Comparison of ENCODE assay signal across 23 cellular contexts in the genomic region with DNA sequence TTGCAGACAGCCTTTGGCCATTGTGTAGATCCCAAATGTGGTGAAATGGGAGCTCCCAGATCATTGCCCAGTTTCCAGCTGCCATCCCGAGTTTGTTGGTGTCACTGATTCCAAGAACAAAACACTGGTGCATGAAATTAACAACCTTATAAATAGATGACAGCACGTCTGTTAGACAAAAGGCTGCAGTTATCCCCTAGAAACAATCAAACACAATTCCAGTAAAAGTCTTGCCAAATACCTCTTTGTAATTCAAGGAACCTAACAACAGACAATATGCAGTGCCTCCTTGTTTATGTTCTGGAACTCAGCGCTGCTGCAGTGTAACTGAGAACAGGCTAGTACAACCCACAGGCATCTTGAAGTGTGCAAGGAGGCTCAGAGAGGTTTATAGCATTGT.
A peak's percentile ranks its signal among the peaks of the same experiment; 100 is the strongest.
DNase-seq lines count a peak whose midpoint lies in the region; TF ChIP-seq lines count a peak whose summit lies in the region.
"Had no signal": no experiment of that assay in that cellular context is flagged by ENCODE, and none has a peak within 500 bp of the region (broad histone marks: within the 10 kb centered on the region; RNA-seq: fewer than 3 reads in every experiment).

No MANE protein-coding gene starts in this region.

- TF ChIP-seq CTCF in dorsolateral prefrontal cortex (IDR thresholded peaks at IDR 0.05 in 54 of 56, conservative IDR thresholded peaks at IDR 0.05 in 2 of 56; ENCODE audit: low read depth in 1 of 56, partially characterized antibody in 56 of 56) = peak in 1 of 56 donors; percentile 4
- no peak for TF ChIP-seq CTCF in Calu3 (IDR thresholded peaks at IDR 0.05; ENCODE audit: unreplicated experiment)

- no peaks in the 10 kb centered on the region for H3K27me3 ChIP-seq in H7 (ENCODE audit: control insufficient read depth, insufficient read depth, low read length)
- no peaks in the 10 kb centered on the region for H3K27me3 ChIP-seq in dorsolateral prefrontal cortex
- H3K27me3 ChIP-seq in skeletal muscle tissue (ENCODE audit: control insufficient read depth in 3 of 3, insufficient read depth in 3 of 3, low read length in 3 of 3) = no peaks in the 10 kb centered on the region

- no peak overlapping the region for H3K4me3 Mint-ChIP-seq in activated naive CD8-positive, alpha-beta T cell treated with anti-CD3 and anti-CD28 coated beads for 36 hours
- no peak overlapping the region for H3K4me3 Mint-ChIP-seq in Calu3 (ENCODE audit: low read depth, unreplicated experiment)
- H3K4me3 Mint-ChIP-seq: CD4-positive, CD25-positive, alpha-beta regulatory T cell had no signal

- no peaks in the 10 kb centered on the region for H3K4me1 Mint-ChIP-seq in activated naive CD8-positive, alpha-beta T cell treated with anti-CD3 and anti-CD28 coated beads for 36 hours
- H3K4me1 Mint-ChIP-seq in Calu3 (ENCODE audit: low read depth, unreplicated experiment) = no peaks in the 10 kb centered on the region
- H3K4me1 Mint-ChIP-seq: CD4-positive, CD25-positive, alpha-beta regulatory T cell had no signal

- CTCF ChIA-PET in Calu3 (lab: Charles Lee) = no interaction called here

- H3K27ac ChIP-seq in dorsolateral prefrontal cortex = peak overlapping the region; percentile 36 to 98 (median 83)
- H3K27ac ChIP-seq in skeletal muscle tissue (ENCODE audit: low read depth, low read length) = peak overlapping the region; percentile 26
- H3K27ac ChIP-seq: A549, KMS-11, PC-9, RWPE1, SK-N-MC had no signal

- H3K9me3 Mint-ChIP-seq in activated naive CD8-positive, alpha-beta T cell treated with anti-CD3 and anti-CD28 coated beads for 36 hours = no peaks in the 10 kb centered on the region
- H3K9me3 Mint-ChIP-seq in Calu3 (ENCODE audit: low read depth, unreplicated experiment) = peaks cover 14% of the 10 kb centered on the region

- BruUV-seq in Calu3 (replicated peaks; lab: Mats Ljungman, UMichigan) = no TSS peak

- H3K27ac Mint-ChIP-seq in activated naive CD8-positive, alpha-beta T cell treated with anti-CD3 and anti-CD28 coated beads for 36 hours = no peak overlapping the region
- no peak overlapping the region for H3K27ac Mint-ChIP-seq in Calu3 (ENCODE audit: unreplicated experiment)
- H3K27ac Mint-ChIP-seq: CD4-positive, CD25-positive, alpha-beta regulatory T cell had no signal

- no peaks in the 10 kb centered on the region for H3K36me3 Mint-ChIP-seq in activated naive CD8-positive, alpha-beta T cell treated with anti-CD3 and anti-CD28 coated beads for 36 hours
- no peaks in the 10 kb centered on the region for H3K36me3 Mint-ChIP-seq in Calu3 (ENCODE audit: insufficient read depth, unreplicated experiment)
- H3K36me3 Mint-ChIP-seq: CD4-positive, CD25-positive, alpha-beta regulatory T cell had no signal

- H3K9me3 ChIP-seq in skeletal muscle tissue (ENCODE audit: control insufficient read depth in 3 of 3, low read length in 3 of 3) = no peaks in the 10 kb centered on the region
- H3K9me3 ChIP-seq: A549 had no signal

- no peaks in the 10 kb centered on the region for H3K27me3 Mint-ChIP-seq in activated naive CD8-positive, alpha-beta T cell treated with anti-CD3 and anti-CD28 coated beads for 36 hours
- no peaks in the 10 kb centered on the region for H3K27me3 Mint-ChIP-seq in Calu3 (ENCODE audit: unreplicated experiment)
- H3K27me3 Mint-ChIP-seq: CD4-positive, CD25-positive, alpha-beta regulatory T cell had no signal

- peak; percentile 3 for DNase-seq in H7
- peak in 1 of 10 donors; percentile 32 for DNase-seq in dorsolateral prefrontal cortex
- peak; percentile 26 for DNase-seq in islet precursor cell
- DNase-seq in activated naive CD8-positive, alpha-beta T cell treated with anti-CD3 and anti-CD28 coated beads for 36 hours = no peak
- DNase-seq in Calu3 = no peak
- no peak for DNase-seq in epidermal melanocyte (ENCODE audit: insufficient read length, low spot score)
- no peak for DNase-seq in activated gamma-delta T cell treated with Interleukin-2 at 50 U/mL for 16 hours
- DNase-seq: CD4-positive, CD25-positive, alpha-beta regulatory T cell; DMS79; IMR-90; MV-4-11; NCI-H1105 treated with DMSO at 0.1 percent for 48 hours; NCI-H2029 treated with DMSO at 0.1 percent for 48 hours; NCI-H226; NCI-H510A treated with DMSO at 0.1 percent for 48 hours; NCI-H748 treated with DMSO at 0.1 percent for 48 hours; SHP77 treated with DMSO at 0.1 percent for 48 hours had no signal

- H3K9ac ChIP-seq in skeletal muscle tissue (ENCODE audit: low read depth in 1 of 3, low read length in 3 of 3) = no peak overlapping the region
- H3K9ac ChIP-seq: KMS-11 had no signal

- no peaks in the 10 kb centered on the region for H3K36me3 ChIP-seq in H7 (replicated peaks; ENCODE audit: control insufficient read depth, insufficient read depth, low read length)
- no peaks in the 10 kb centered on the region for H3K36me3 ChIP-seq in skeletal muscle tissue (ENCODE audit: control insufficient read depth in 3 of 3, insufficient read depth in 3 of 3, low read length in 3 of 3)

- intact Hi-C loops in dorsolateral prefrontal cortex (cut with DNase I) = loop anchor here in 1 of 2 donors (10.0 kb wide), 1 partner anchor 186 kb away; no protein-coding TSS in a partner anchor
- intact Hi-C loops in Calu3 (cut with micrococcal nuclease; ENCODE audit: unreplicated experiment) = no loop called here

- H3K4me3 ChIP-seq in H7 (ENCODE audit: insufficient read depth, low read depth, low read length) (no peak overlapping the region), dorsolateral prefrontal cortex (no peak overlapping the region), skeletal muscle tissue (ENCODE audit: low read length in 3 of 3) (no peak overlapping the region)
- H3K4me3 ChIP-seq: A549, PC-9, SK-N-MC had no signal

- H3K4me1 ChIP-seq in skeletal muscle tissue (ENCODE audit: control insufficient read depth in 3 of 3, insufficient read depth in 3 of 3, low read length in 3 of 3) = peaks cover 0 to 4% (median 0%) of the 10 kb centered on the region in 3 donors
- H3K4me1 ChIP-seq: A549 had no signal

Comparison
In these comparisons a context has a peak if more than half of its experiments do, and no peak if none do; other contexts are left out.
1. DNase-seq: peak in H7 (single experiment) and islet precursor cell (single experiment); none in activated naive CD8-positive, alpha-beta T cell treated with anti-CD3 and anti-CD28 coated beads for 36 hours (single experiment), Calu3 (single experiment), epidermal melanocyte (single experiment) and activated gamma-delta T cell treated with Interleukin-2 at 50 U/mL for 16 hours (single experiment).